ENCODE assay signal across 24 cellular contexts in genomic region chr4:114879916-114880315, GRCh38.
DNase-seq lines count a peak whose midpoint lies in the region; ATAC-seq and TF ChIP-seq lines count a peak whose summit lies in the region.
"Had no signal": no experiment of that assay in that cellular context is flagged by ENCODE, and none has a peak within 500 bp of the region (broad histone marks: within the 10 kb centered on the region; RNA-seq: fewer than 3 reads in every experiment).

No MANE protein-coding gene starts in this region.

- H3K27ac ChIP-seq in prostate gland (no peak overlapping the region), left lung (no peak overlapping the region)
- H3K27ac ChIP-seq: adrenal gland, esophagus muscularis mucosa, gastroesophageal sphincter, spleen, thyroid gland had no signal

- no peak for TF ChIP-seq POLR2A in prostate gland (IDR thresholded peaks at IDR 0.05)

- H3K4me3 ChIP-seq in prostate gland (no peak overlapping the region), left lung (no peak overlapping the region)
- H3K4me3 ChIP-seq: adrenal gland, esophagus muscularis mucosa, gastroesophageal sphincter, lung, spleen, thyroid gland had no signal

- no peaks in the 10 kb centered on the region for H3K27me3 Mint-ChIP-seq in glutamatergic neuron (ENCODE audit: unreplicated experiment)
- H3K27me3 Mint-ChIP-seq: activated B cell treated with CpG ODN at 0.5 μM for 24 hours; CD4-positive, CD25-positive, alpha-beta regulatory T cell had no signal

- H3K4me3 Mint-ChIP-seq in glutamatergic neuron (ENCODE audit: unreplicated experiment): no peak overlapping the region
- H3K4me3 Mint-ChIP-seq: activated B cell treated with CpG ODN at 0.5 μM for 24 hours; CD4-positive, CD25-positive, alpha-beta regulatory T cell had no signal

- no peaks in the 10 kb centered on the region for H3K9me3 Mint-ChIP-seq in glutamatergic neuron (ENCODE audit: unreplicated experiment)
- H3K9me3 Mint-ChIP-seq: activated B cell treated with CpG ODN at 0.5 μM for 24 hours had no signal

- H3K27me3 ChIP-seq in prostate gland (replicated peaks; ENCODE audit: insufficient read depth) (no peaks in the 10 kb centered on the region), left lung (no peaks in the 10 kb centered on the region)
- H3K27me3 ChIP-seq: adrenal gland, esophagus muscularis mucosa, gastroesophageal sphincter, spleen, thyroid gland had no signal

- H3K4me1 ChIP-seq in prostate gland (replicated peaks) (no peaks in the 10 kb centered on the region), left lung (no peaks in the 10 kb centered on the region)
- H3K4me1 ChIP-seq: adrenal gland, spleen, thyroid gland had no signal

- intact Hi-C loops in prostate gland (cut with DNase I) (no loop called here), left lung (cut with DNase I) (no loop called here)

- H3K36me3 ChIP-seq in prostate gland (no peaks in the 10 kb centered on the region), left lung (no peaks in the 10 kb centered on the region)
- H3K36me3 ChIP-seq: adrenal gland, esophagus muscularis mucosa, gastroesophageal sphincter, spleen, thyroid gland had no signal

- H3K36me3 Mint-ChIP-seq in glutamatergic neuron (ENCODE audit: unreplicated experiment): no peaks in the 10 kb centered on the region
- H3K36me3 Mint-ChIP-seq: CD4-positive, CD25-positive, alpha-beta regulatory T cell had no signal

- H3K4me1 Mint-ChIP-seq in glutamatergic neuron (ENCODE audit: low read depth, unreplicated experiment): peaks cover 27% of the 10 kb centered on the region
- H3K4me1 Mint-ChIP-seq: activated B cell treated with CpG ODN at 0.5 μM for 24 hours; CD4-positive, CD25-positive, alpha-beta regulatory T cell had no signal

- TF ChIP-seq CTCF in glutamatergic neuron (IDR thresholded peaks at IDR 0.05; ENCODE audit: partially characterized antibody, unreplicated experiment) (no peak), prostate gland (IDR thresholded peaks at IDR 0.05) (no peak), left lung (IDR thresholded peaks at IDR 0.05) (no peak)

- peak; percentile 97 for DNase-seq in DMS153 treated with DMSO at 0.1 percent for 48 hours (lab: John Stamatoyannopoulos, UW; ENCODE audit: unreplicated experiment)
- DNase-seq in NCI-H1417 treated with DMSO at 0.1 percent for 48 hours (lab: John Stamatoyannopoulos, UW): peak; percentile 69
- peak; percentile 64 for DNase-seq in NCI-H446 treated with DMSO at 0.1 percent for 48 hours (lab: John Stamatoyannopoulos, UW)
- no peak for DNase-seq in glutamatergic neuron
- DNase-seq in prostate gland (ENCODE audit: low spot score): no peak
- no peak for DNase-seq in DMS79 treated with DMSO at 0.1 percent for 48 hours (lab: John Stamatoyannopoulos, UW)
- DNase-seq in activated effector memory CD4-positive, alpha-beta T cell treated with Interleukin-2 at 50 U/mL for 16 hours: no peak
- DNase-seq in left lung: no peak
- DNase-seq: activated B cell treated with CpG ODN at 0.5 μM for 24 hours; activated CD4-positive, alpha-beta T cell treated with anti-CD3 and anti-CD28 coated beads, Interleukin-2, amount 50 U/mL, for 4 hours; adrenal gland; CD4-positive, CD25-positive, alpha-beta regulatory T cell; DND-41; effector memory CD4-positive, alpha-beta T cell; KBM-7; kidney; spleen; stimulated activated CD4-positive, alpha-beta T cell treated with anti-CD3 and anti-CD28 coated beads, Interleukin-4, amount 100 ng/mL, for 1 hour; stimulated activated naive CD8-positive, alpha-beta T cell treated with anti-CD3 and anti-CD28 coated beads, Interleukin-15, Interleukin-2, amounts not matched to agents 100 U/mL and 50 U/mL, for 24 hours; SW 1271; thyroid gland had no signal

- WGBS in prostate gland: 18% methylated on average over 3 of the region's 3 CpGs

- no peak for ATAC-seq in left lung
- ATAC-seq: gastroesophageal sphincter; stimulated activated naive CD8-positive, alpha-beta T cell treated with anti-CD3 and anti-CD28 coated beads, Interleukin-15, Interleukin-2, amounts not matched to agents 100 U/mL and 50 U/mL, for 24 hours had no signal

- peak overlapping the region; percentile 78 for H3K27ac Mint-ChIP-seq in glutamatergic neuron (ENCODE audit: unreplicated experiment)
- H3K27ac Mint-ChIP-seq: activated B cell treated with CpG ODN at 0.5 μM for 24 hours; CD4-positive, CD25-positive, alpha-beta regulatory T cell had no signal

- no peaks in the 10 kb centered on the region for H3K9me3 ChIP-seq in prostate gland
- H3K9me3 ChIP-seq in left lung: no peaks in the 10 kb centered on the region
- H3K9me3 ChIP-seq: adrenal gland, esophagus muscularis mucosa, gastroesophageal sphincter, spleen, thyroid gland had no signal

Comparison
In these comparisons a context has a peak if more than half of its experiments do, and no peak if none do; other contexts are left out.
1. DNase-seq: peak in DMS153 treated with DMSO at 0.1 percent for 48 hours (single experiment), NCI-H1417 treated with DMSO at 0.1 percent for 48 hours (single experiment) and NCI-H446 treated with DMSO at 0.1 percent for 48 hours (single experiment); none in glutamatergic neuron (single experiment), prostate gland (single experiment), DMS79 treated with DMSO at 0.1 percent for 48 hours (single experiment), activated effector memory CD4-positive, alpha-beta T cell treated with Interleukin-2 at 50 U/mL for 16 hours (single experiment) and left lung (0 of 2).